ENCODE assay signal across 1 cellular context in the genomic region with DNA sequence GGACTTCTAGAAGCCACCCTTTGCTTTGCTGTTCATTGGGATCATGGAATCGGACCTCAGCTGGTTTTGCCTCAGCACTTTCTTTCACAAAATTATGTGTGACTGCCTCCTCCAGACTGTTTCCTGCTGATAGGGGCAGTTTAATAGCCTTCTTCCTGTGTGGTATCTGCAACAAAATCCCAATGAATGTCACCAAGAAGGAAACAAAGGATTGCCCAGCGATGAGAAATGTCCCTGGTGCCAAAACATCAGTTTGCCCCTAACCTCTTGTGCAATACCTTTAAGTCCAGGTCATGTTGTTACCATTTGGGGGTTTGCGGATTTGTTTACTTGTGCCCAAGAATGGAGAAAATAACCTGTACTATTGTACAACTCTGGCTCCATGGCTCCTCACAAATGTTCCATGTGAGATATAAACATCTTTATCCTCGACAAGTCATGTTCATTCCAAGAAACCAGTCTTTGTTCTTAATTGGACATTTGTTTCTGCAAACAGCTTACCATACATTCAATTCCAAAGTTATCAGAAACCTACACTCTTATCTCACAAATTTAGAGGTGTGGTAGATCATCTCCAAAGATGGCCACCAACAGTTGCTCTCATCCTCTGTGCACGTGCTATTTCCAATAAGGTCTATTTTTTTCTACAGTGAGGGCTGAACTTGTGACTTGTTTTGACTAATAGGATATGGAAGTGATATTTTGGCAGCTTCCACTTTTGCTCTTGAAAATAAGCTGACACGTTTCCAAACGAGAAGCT.
TF ChIP-seq lines count a peak whose summit lies in the region.

No MANE protein-coding gene starts in this region.

TF ChIP-seq in IMR-90, 13 proteins besides CTCF, POLR2A, EP300 and RAD21:
- TF ChIP-seq NFE2L2 (IDR thresholded peaks at IDR 0.05; ENCODE audit: low read depth, low read length) (no peak), CEBPB (IDR thresholded peaks at IDR 0.05; ENCODE audit: low read depth, low read length) (peak; percentile 70)
